ENCODE assay signal across 14 cellular contexts in the genomic region with DNA sequence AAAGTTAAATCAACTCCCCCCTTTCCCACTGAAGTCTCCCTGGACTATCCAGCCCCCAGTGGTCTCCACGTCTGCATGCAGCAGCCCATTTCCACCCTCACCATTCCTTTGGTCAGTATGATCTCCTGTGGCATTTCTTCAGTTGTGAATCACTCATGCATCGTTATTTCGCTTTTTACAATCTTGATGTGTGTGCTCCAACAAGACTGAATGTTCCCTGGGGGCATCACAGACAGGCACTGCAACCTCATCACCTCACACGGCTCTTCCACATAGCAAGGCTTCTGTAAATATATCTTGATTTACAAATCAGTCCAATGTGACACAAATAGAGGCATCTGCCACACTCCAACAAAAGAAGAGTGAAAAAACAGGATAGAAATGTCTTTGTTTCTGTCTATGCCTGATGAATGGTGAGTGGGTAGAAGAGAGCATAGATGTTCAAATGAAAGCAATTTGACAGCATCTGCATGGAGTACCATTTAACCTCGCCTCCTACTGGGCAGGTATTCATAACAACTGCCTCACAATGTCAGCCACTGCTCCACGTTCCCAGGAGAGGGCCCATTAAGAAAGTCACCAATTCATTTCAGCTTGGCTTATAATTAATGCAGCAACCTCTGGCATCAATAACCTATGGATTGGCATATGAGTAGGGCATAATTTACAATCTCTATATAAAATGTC. TPM values are rescaled to one million over a fixed set of nuclear protein-coding genes. Genes with fewer than 3 reads are reported as not detected.
DNase-seq lines count a peak whose midpoint lies in the region; ATAC-seq and TF ChIP-seq lines count a peak whose summit lies in the region.
"Had no signal": no experiment of that assay in that cellular context is flagged by ENCODE, and none has a peak within 500 bp of the region (broad histone marks: within the 10 kb centered on the region; RNA-seq: fewer than 3 reads in every experiment).

No MANE protein-coding gene starts in this region.

- H3K36me3 Mint-ChIP-seq in T-helper 2 cell treated with Interferon-gamma antibody and Interleukin-4, amounts not matched to agents 5 μg/mL and 100 μg/mL, for 36 hours (ENCODE audit: low read depth) = peaks cover 41% of the 10 kb centered on the region
- peaks cover 19% of the 10 kb centered on the region for H3K36me3 Mint-ChIP-seq in endodermal cell (ENCODE audit: low read depth)
- peaks cover 13% of the 10 kb centered on the region for H3K36me3 Mint-ChIP-seq in stimulated activated effector memory CD8-positive, alpha-beta T cell treated with anti-CD3 and anti-CD28 coated beads, Interleukin-12 subunit alpha, Interleukin-12 subunit beta, amount 100 ng/mL, for 72 hours

- H3K27me3 ChIP-seq in endodermal cell (ENCODE audit: control insufficient read depth, insufficient read depth, low read length, poor library complexity, severe bottlenecking) = peaks cover 5% of the 10 kb centered on the region

- peaks cover 48% of the 10 kb centered on the region for H3K4me1 Mint-ChIP-seq in T-helper 2 cell treated with Interferon-gamma antibody and Interleukin-4, amounts not matched to agents 5 μg/mL and 100 μg/mL, for 36 hours (ENCODE audit: low read depth)
- peaks cover 52% of the 10 kb centered on the region for H3K4me1 Mint-ChIP-seq in endodermal cell
- H3K4me1 Mint-ChIP-seq in stimulated activated effector memory CD8-positive, alpha-beta T cell treated with anti-CD3 and anti-CD28 coated beads, Interleukin-12 subunit alpha, Interleukin-12 subunit beta, amount 100 ng/mL, for 72 hours = peaks cover 72% of the 10 kb centered on the region

- peaks cover 16% of the 10 kb centered on the region for H3K4me1 ChIP-seq in endodermal cell (ENCODE audit: control insufficient read depth, insufficient read depth, low read length)

- H3K27me3 Mint-ChIP-seq in T-helper 2 cell treated with Interferon-gamma antibody and Interleukin-4, amounts not matched to agents 5 μg/mL and 100 μg/mL, for 36 hours (ENCODE audit: low read depth) = peaks cover 4% of the 10 kb centered on the region
- H3K27me3 Mint-ChIP-seq in endodermal cell (ENCODE audit: insufficient read depth) = peaks cover 3% of the 10 kb centered on the region

- no peak for ATAC-seq in stimulated activated effector memory CD8-positive, alpha-beta T cell treated with anti-CD3 and anti-CD28 coated beads, Interleukin-12 subunit alpha, Interleukin-12 subunit beta, amount 100 ng/mL, for 72 hours
- ATAC-seq in GM18909 (IDR thresholded peaks at IDR 0.05; ENCODE audit: poor library complexity, unreplicated experiment) = no peak
- ATAC-seq: PC-3 had no signal

- no peaks in the 10 kb centered on the region for H3K9me3 ChIP-seq in endodermal cell (ENCODE audit: control insufficient read depth, low read length)
- H3K9me3 ChIP-seq: prostate gland had no signal

- H3K9ac ChIP-seq in endodermal cell (ENCODE audit: extremely low read depth, low read length, poor library complexity, severe bottlenecking) = no peak overlapping the region

- H3K4me3 Mint-ChIP-seq in T-helper 2 cell treated with Interferon-gamma antibody and Interleukin-4, amounts not matched to agents 5 μg/mL and 100 μg/mL, for 36 hours = peak overlapping the region; percentile 97
- H3K4me3 Mint-ChIP-seq in endodermal cell = no peak overlapping the region
- peak overlapping the region; percentile 84 for H3K4me3 Mint-ChIP-seq in stimulated activated effector memory CD8-positive, alpha-beta T cell treated with anti-CD3 and anti-CD28 coated beads, Interleukin-12 subunit alpha, Interleukin-12 subunit beta, amount 100 ng/mL, for 72 hours

- WGBS in endodermal cell (ENCODE audit: insufficient coverage in 1 of 2, insufficient read length in 1 of 2), 2 experiments = 80 to 89% methylated on average over 5 to 6 of the region's 6 CpGs

- peak; percentile 13 for TF ChIP-seq CTCF in endodermal cell (conservative IDR thresholded peaks at IDR 0.05)

- no peak overlapping the region for H3K27ac ChIP-seq in endodermal cell (ENCODE audit: low read depth, low read length)

- H3K4me3 ChIP-seq in endodermal cell (ENCODE audit: low read length) = no peak overlapping the region
- H3K4me3 ChIP-seq: prostate gland had no signal

- H3K36me3 ChIP-seq in endodermal cell (ENCODE audit: control insufficient read depth, insufficient read depth, low read length) = peaks cover 14% of the 10 kb centered on the region
- H3K36me3 ChIP-seq: prostate gland had no signal

- no peak for DNase-seq in T-helper 2 cell treated with Interferon-gamma antibody and Interleukin-4, amounts not matched to agents 5 μg/mL and 100 μg/mL, for 36 hours (ENCODE audit: low spot score)
- DNase-seq in T-helper 2 cell (no peak), NCI-H345 treated with DMSO at 0.1 percent for 48 hours (lab: John Stamatoyannopoulos, UW; ENCODE audit: unreplicated experiment) (peak; percentile 77), endodermal cell (peak; percentile 26), SHP77 treated with DMSO at 0.1 percent for 48 hours (lab: John Stamatoyannopoulos, UW) (no peak)
- no peak for DNase-seq in stimulated activated effector memory CD8-positive, alpha-beta T cell treated with anti-CD3 and anti-CD28 coated beads, Interleukin-12 subunit alpha, Interleukin-12 subunit beta, amount 100 ng/mL, for 72 hours (ENCODE audit: low spot score in 2 of 2)
- DNase-seq in activated naive CD4-positive, alpha-beta T cell treated with Interleukin-2 at 50 U/mL for 16 hours = no peak
- DNase-seq: activated CD4-positive, CD25-positive, alpha-beta regulatory T cell; activated effector memory CD4-positive, alpha-beta T cell treated with Interleukin-2 at 50 U/mL for 16 hours; NCI-H1105; PC-3; stimulated activated CD4-positive, alpha-beta T cell treated with anti-CD3 and anti-CD28 coated beads, Interleukin-4, amount 100 ng/mL, for 4 hours had no signal

- peak overlapping the region; percentile 13 for H3K27ac Mint-ChIP-seq in T-helper 2 cell treated with Interferon-gamma antibody and Interleukin-4, amounts not matched to agents 5 μg/mL and 100 μg/mL, for 36 hours
- no peak overlapping the region for H3K27ac Mint-ChIP-seq in endodermal cell
- no peak overlapping the region for H3K27ac Mint-ChIP-seq in stimulated activated effector memory CD8-positive, alpha-beta T cell treated with anti-CD3 and anti-CD28 coated beads, Interleukin-12 subunit alpha, Interleukin-12 subunit beta, amount 100 ng/mL, for 72 hours

- H3K9me3 Mint-ChIP-seq in T-helper 2 cell treated with Interferon-gamma antibody and Interleukin-4, amounts not matched to agents 5 μg/mL and 100 μg/mL, for 36 hours = no peaks in the 10 kb centered on the region
- no peaks in the 10 kb centered on the region for H3K9me3 Mint-ChIP-seq in endodermal cell
- no peaks in the 10 kb centered on the region for H3K9me3 Mint-ChIP-seq in stimulated activated effector memory CD8-positive, alpha-beta T cell treated with anti-CD3 and anti-CD28 coated beads, Interleukin-12 subunit alpha, Interleukin-12 subunit beta, amount 100 ng/mL, for 72 hours

RNA-seq across cellular contexts. Expression of a gene that starts 5.2 kb away (rescaled TPM):
- total RNA-seq in endodermal cell = 10 to 100 TPM; 25.5 to 27.0 TPM
- polyA plus RNA-seq in endodermal cell (2013, experiment 1 of 2) = 30.3 TPM
- polyA plus RNA-seq in endodermal cell (2013, experiment 2 of 2) = 35.4 TPM

Comparison
In these comparisons a context has a peak if more than half of its experiments do, and no peak if none do; other contexts are left out.
1. DNase-seq: peak in NCI-H345 treated with DMSO at 0.1 percent for 48 hours (single experiment) and endodermal cell (single experiment); none in T-helper 2 cell treated with Interferon-gamma antibody and Interleukin-4, amounts not matched to agents 5 μg/mL and 100 μg/mL, for 36 hours (single experiment), T-helper 2 cell (0 of 5), stimulated activated effector memory CD8-positive, alpha-beta T cell treated with anti-CD3 and anti-CD28 coated beads, Interleukin-12 subunit alpha, Interleukin-12 subunit beta, amount 100 ng/mL, for 72 hours (0 of 2), SHP77 treated with DMSO at 0.1 percent for 48 hours (single experiment) and activated naive CD4-positive, alpha-beta T cell treated with Interleukin-2 at 50 U/mL for 16 hours (single experiment).